8 cellular contexts compared by ENCODE assay signal in the genomic region with DNA sequence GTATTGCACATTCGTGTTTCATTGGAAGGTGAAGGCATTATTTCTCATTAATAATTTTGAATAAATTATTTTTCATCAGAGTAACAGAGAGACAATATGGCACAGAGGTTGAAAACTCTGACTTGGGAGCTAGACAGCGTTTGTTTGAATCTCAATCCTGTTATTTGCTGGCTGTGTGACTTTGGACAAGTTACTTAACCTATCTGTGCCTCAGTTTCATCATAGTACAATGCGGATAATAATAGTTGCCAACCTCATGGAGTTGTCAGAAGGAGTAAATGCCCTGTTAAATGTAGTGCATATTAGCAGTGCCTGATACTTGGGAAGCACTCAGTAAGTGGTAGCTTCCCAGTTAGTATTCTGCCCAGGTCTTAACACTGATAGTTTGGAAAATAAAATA.
"Had no signal": no experiment of that assay in that cellular context is flagged by ENCODE, and none has a peak within 500 bp of the region (broad histone marks: within the 10 kb centered on the region; RNA-seq: fewer than 3 reads in every experiment).

No MANE protein-coding gene starts in this region.

- H3K4me3 ChIP-seq: GM12878 had no signal

- FAIRE-seq: G401.6, GM12878, GM12891, GM12892, GM18507, GM19239 had no signal

- ATAC-seq: GM12878 had no signal

- DNase-seq: GDM1, GF-D8 had no signal
